In the genomic region with DNA sequence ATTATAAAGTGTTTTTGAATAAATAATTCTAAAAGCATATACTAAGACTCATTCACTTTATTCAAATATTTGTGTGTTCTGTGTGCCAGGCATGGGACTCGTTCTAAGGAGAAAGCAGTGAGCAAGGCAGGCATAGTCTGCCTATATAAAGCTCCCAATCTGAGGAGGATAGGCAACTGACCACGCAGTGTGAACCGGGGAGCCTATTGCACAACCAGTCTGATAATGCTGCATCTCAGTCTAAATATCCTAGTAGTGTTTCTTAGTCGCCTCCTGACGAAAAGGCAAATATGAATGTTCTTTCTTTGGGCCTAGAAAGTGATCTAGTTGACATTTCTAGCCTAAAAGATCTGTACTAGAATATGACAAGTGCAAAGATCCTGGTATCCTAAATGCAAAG, we compare ENCODE assay signal across 19 cellular contexts.
DNase-seq lines count a peak whose midpoint lies in the region; ATAC-seq and TF ChIP-seq lines count a peak whose summit lies in the region.
"Had no signal": no experiment of that assay in that cellular context is flagged by ENCODE, and none has a peak within 500 bp of the region (broad histone marks: within the 10 kb centered on the region; RNA-seq: fewer than 3 reads in every experiment).

No MANE protein-coding gene starts in this region.

- intact Hi-C loops in right cardiac atrium (cut with DNase I) = no loop called here
- intact Hi-C loops in left ventricle myocardium superior (cut with micrococcal nuclease) = no loop called here
- intact Hi-C loops in adrenal gland (cut with DNase I) = no loop called here

- H3K36me3 ChIP-seq in adrenal gland (replicated peaks in 1 of 2) (peaks cover 0 to 11% of the 10 kb centered on the region in 2 donors), H7 (replicated peaks; ENCODE audit: control insufficient read depth, insufficient read depth, low read length) (peaks cover 2% of the 10 kb centered on the region)

- H3K9me3 ChIP-seq in right cardiac atrium (ENCODE audit: control insufficient read depth, low read length) (no peaks in the 10 kb centered on the region), adrenal gland (replicated peaks in 1 of 3) (no peaks in the 10 kb centered on the region)
- H3K9me3 ChIP-seq: A549, Peyer's patch had no signal

- H3K4me3 ChIP-seq in right cardiac atrium (ENCODE audit: low read length) (no peak overlapping the region), adrenal gland (no peak overlapping the region), H7 (ENCODE audit: insufficient read depth, low read depth, low read length) (no peak overlapping the region)
- H3K4me3 ChIP-seq: A549; BLaER1 treated with 17β-estradiol and CSF1 and Interleukin-3, amounts not matched to agents 10 nM and 100 nM; Peyer's patch; SK-N-MC had no signal

- peak overlapping the region; percentile 68 for H3K27ac Mint-ChIP-seq in progenitor cell of endocrine pancreas
- H3K27ac Mint-ChIP-seq: HFFc6, IgD-negative memory B cell had no signal

- DNase-seq in right cardiac atrium = peak in 2 of 3 donors; percentile 16 to 55
- no peak for DNase-seq in left ventricle myocardium superior
- DNase-seq in MV-4-11 (lab: John Stamatoyannopoulos, UW) = peak; percentile 16
- DNase-seq in adrenal gland = peak in 4 of 7 donors; percentile 16 to 28 (median 22)
- DNase-seq in progenitor cell of endocrine pancreas (ENCODE audit: low spot score, unreplicated experiment) = no peak
- DNase-seq in NCI-H2029 (lab: John Stamatoyannopoulos, UW) = no peak
- DNase-seq in H7 = no peak
- no peak for DNase-seq in medulla oblongata (ENCODE audit: extremely low spot score)
- DNase-seq: COR-L47, HFFc6, NCI-H1436 treated with DMSO at 0.1 percent for 48 hours, NCI-H2081, NCI-H510A treated with DMSO at 0.1 percent for 48 hours, Peyer's patch had no signal

- ATAC-seq in right cardiac atrium (peak; percentile 65 to 67), left ventricle myocardium superior (no peak)
- ATAC-seq: A549, Right ventricle myocardium inferior had no signal

- 57% methylated on average over 5 of the region's 5 CpGs for WGBS in right cardiac atrium
- WGBS in adrenal gland, 4 donors = 40 to 66% (median 56%) methylated on average over 5 of the region's 5 CpGs

- peaks cover 25% of the 10 kb centered on the region for H3K4me1 Mint-ChIP-seq in progenitor cell of endocrine pancreas (ENCODE audit: low read depth)
- H3K4me1 Mint-ChIP-seq: IgD-negative memory B cell had no signal

- H3K36me3 Mint-ChIP-seq in progenitor cell of endocrine pancreas (ENCODE audit: insufficient read depth) = peaks cover 21% of the 10 kb centered on the region

- H3K27ac ChIP-seq in right cardiac atrium (ENCODE audit: low read length) = no peak overlapping the region
- H3K27ac ChIP-seq in adrenal gland = peak overlapping the region in 3 of 5 donors; percentile 12 to 65 (median 65)
- H3K27ac ChIP-seq: A549; BLaER1 treated with 17β-estradiol and CSF1 and Interleukin-3, amounts not matched to agents 10 nM and 100 nM; Peyer's patch; SK-N-MC had no signal

- no peak overlapping the region for H3K4me3 Mint-ChIP-seq in progenitor cell of endocrine pancreas (ENCODE audit: low read depth)
- H3K4me3 Mint-ChIP-seq: HFFc6, IgD-negative memory B cell had no signal

- TF ChIP-seq CTCF in adrenal gland (IDR thresholded peaks at IDR 0.05) = no peak
- TF ChIP-seq CTCF in progenitor cell of endocrine pancreas (IDR thresholded peaks at IDR 0.05; ENCODE audit: unreplicated experiment) = no peak

- no peaks in the 10 kb centered on the region for H3K27me3 Mint-ChIP-seq in progenitor cell of endocrine pancreas
- H3K27me3 Mint-ChIP-seq: IgD-negative memory B cell had no signal

- no peaks in the 10 kb centered on the region for H3K4me1 ChIP-seq in right cardiac atrium (ENCODE audit: control insufficient read depth, insufficient read depth, low read length)
- peaks cover 6 to 22% of the 10 kb centered on the region in 2 donors for H3K4me1 ChIP-seq in adrenal gland (replicated peaks in 1 of 2)
- H3K4me1 ChIP-seq: A549; BLaER1 treated with 17β-estradiol and CSF1 and Interleukin-3, amounts not matched to agents 10 nM and 100 nM; Peyer's patch had no signal

- H3K27me3 ChIP-seq in right cardiac atrium (ENCODE audit: control insufficient read depth, insufficient read depth) (no peaks in the 10 kb centered on the region), adrenal gland (no peaks in the 10 kb centered on the region), H7 (ENCODE audit: control insufficient read depth, insufficient read depth, low read length) (no peaks in the 10 kb centered on the region)
- H3K27me3 ChIP-seq: BLaER1 treated with 17β-estradiol and CSF1 and Interleukin-3, amounts not matched to agents 10 nM and 100 nM; Peyer's patch had no signal

- no peak for TF ChIP-seq POLR2A in adrenal gland (IDR thresholded peaks at IDR 0.05)

- peaks cover 4% of the 10 kb centered on the region for H3K9me3 Mint-ChIP-seq in progenitor cell of endocrine pancreas (ENCODE audit: low read depth)
- H3K9me3 Mint-ChIP-seq: IgD-negative memory B cell had no signal

Comparison
In these comparisons a context has a peak if more than half of its experiments do, and no peak if none do; other contexts are left out.
1. DNase-seq: peak in right cardiac atrium (2 of 3), MV-4-11 (single experiment) and adrenal gland (4 of 7); none in left ventricle myocardium superior (single experiment), progenitor cell of endocrine pancreas (single experiment), NCI-H2029 (single experiment), H7 (single experiment) and medulla oblongata (single experiment).